8 cellular contexts compared by ENCODE assay signal in the genomic region with DNA sequence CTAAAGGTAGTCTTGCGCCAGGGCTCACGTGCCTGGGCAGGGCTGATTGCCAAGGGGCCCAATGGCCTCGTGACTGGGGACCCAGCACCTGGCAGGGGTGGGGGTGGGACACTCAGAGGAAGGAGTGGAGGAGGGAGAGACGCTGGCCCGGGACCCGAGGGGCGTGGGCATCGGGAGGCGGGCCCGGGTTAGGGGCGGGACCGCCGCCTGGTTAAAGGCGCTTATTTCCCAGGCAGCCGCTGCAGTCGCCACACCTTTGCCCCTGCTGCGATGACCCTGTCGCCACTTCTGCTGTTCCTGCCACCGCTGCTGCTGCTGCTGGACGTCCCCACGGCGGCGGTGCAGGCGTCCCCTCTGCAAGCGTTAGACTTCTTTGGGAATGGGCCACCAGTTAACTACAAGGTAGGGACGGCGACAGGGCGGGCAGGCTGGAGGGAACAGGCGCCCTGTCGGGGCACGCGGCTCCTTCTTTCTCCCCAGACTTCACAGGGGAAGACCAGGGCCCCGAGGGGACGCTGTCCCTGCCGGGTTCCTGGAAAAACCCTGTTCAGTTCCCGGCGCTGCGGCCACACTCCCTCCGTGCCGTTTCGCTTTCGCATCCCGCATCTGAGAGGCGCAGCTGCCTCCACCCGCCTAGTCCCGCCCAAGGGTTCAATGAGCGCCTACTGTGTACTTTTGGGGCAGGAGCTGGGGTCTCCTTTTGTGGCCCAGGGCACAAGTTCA. TPM values are rescaled to one million over a fixed set of nuclear protein-coding genes. Genes with fewer than 3 reads are reported as not detected.
DNase-seq lines count a peak whose midpoint lies in the region; ATAC-seq and TF ChIP-seq lines count a peak whose summit lies in the region.

A gene (plus strand): TSS at position 242 of the 723 bp plus-strand sequence. CDS start 29 bp downstream, at position 271.

- in situ Hi-C loops in ACHN (cut with HindIII; ENCODE audit: low pct_ligation_motif_present, low pct_unique_long_range_greater_than_20kb, low sequenced_read_pairs): no loop called here

- ATAC-seq in GM18505 (IDR thresholded peaks at IDR 0.05; ENCODE audit: unreplicated experiment) (peak; percentile 50), HG03039 (IDR thresholded peaks at IDR 0.05; ENCODE audit: unreplicated experiment) (peak; percentile 37)
- peak; percentile 85 for ATAC-seq in naive thymus-derived CD8-positive, alpha-beta T cell

- peaks cover 4 to 55% (median 16%) of the 10 kb centered on the region in 4 donors for H3K4me1 Mint-ChIP-seq in naive thymus-derived CD8-positive, alpha-beta T cell
- H3K4me1 Mint-ChIP-seq in type B pancreatic cell (ENCODE audit: unreplicated experiment): peaks cover 4% of the 10 kb centered on the region

- no peaks in the 10 kb centered on the region for H3K27me3 ChIP-seq in esophagus squamous epithelium

- DNase-seq in ACHN (peak; percentile 36), NCI-H774 (lab: John Stamatoyannopoulos, UW) (peak; percentile 79), esophagus squamous epithelium (lab: John Stamatoyannopoulos, UW) (peak; percentile 55), type B pancreatic cell (ENCODE audit: extremely low spot score, unreplicated experiment) (no peak)
- DNase-seq in activated CD8-positive, alpha-beta memory T cell treated with anti-CD3 and anti-CD28 coated beads, Interleukin-2, amount 50 U/mL, for 48 hours: peak; percentile 83
- peak in 8 of 10 donors; percentile 41 to 75 (median 53) for DNase-seq in naive thymus-derived CD8-positive, alpha-beta T cell

- peaks cover 7 to 39% (median 14%) of the 10 kb centered on the region in 3 donors for H3K4me1 ChIP-seq in esophagus squamous epithelium

- TF ChIP-seq CTCF in esophagus squamous epithelium (IDR thresholded peaks at IDR 0.05): no peak
- no peak for TF ChIP-seq CTCF in type B pancreatic cell (conservative IDR thresholded peaks at IDR 0.05)

- H3K36me3 ChIP-seq in esophagus squamous epithelium: peaks cover 3 to 27% (median 4%) of the 10 kb centered on the region in 3 donors

- WGBS in esophagus squamous epithelium, 2 donors: 0% methylated on average over 1 of the region's 47 CpGs; no CpG with 5 or more reads in 1 of the 2 donors

- H3K27ac Mint-ChIP-seq in naive thymus-derived CD8-positive, alpha-beta T cell: peak within 1 kb of the TSS; percentile 44 to 91 (median 78)
- H3K27ac Mint-ChIP-seq in type B pancreatic cell: peak within 1 kb of the TSS; percentile 43

- POLR2A ChIA-PET in naive thymus-derived CD8-positive, alpha-beta T cell (lab: Charles Lee): interaction anchor here (0.7 to 1.3 kb wide), 3 partner anchors 8 to 165 kb away, joined by 3 to 9 read pairs (median 3); no protein-coding TSS in a partner anchor

- no peaks in the 10 kb centered on the region for H3K27me3 Mint-ChIP-seq in naive thymus-derived CD8-positive, alpha-beta T cell
- peaks cover 29% of the 10 kb centered on the region for H3K27me3 Mint-ChIP-seq in type B pancreatic cell

- peak within 1 kb of the TSS; percentile 60 to 74 (median 66) for H3K4me3 ChIP-seq in esophagus squamous epithelium

- peak within 1 kb of the TSS; percentile 67 to 80 (median 72) for H3K27ac ChIP-seq in esophagus squamous epithelium

- H3K36me3 Mint-ChIP-seq in naive thymus-derived CD8-positive, alpha-beta T cell: peaks cover 0 to 11% (median 0%) of the 10 kb centered on the region in 3 donors
- peaks cover 3% of the 10 kb centered on the region for H3K36me3 Mint-ChIP-seq in type B pancreatic cell

- H3K9me3 ChIP-seq in esophagus squamous epithelium: no peaks in the 10 kb centered on the region

- TF ChIP-seq POLR2A in GM18505 (IDR thresholded peaks at IDR 0.05; ENCODE audit: borderline replicate concordance, extremely low read depth, insufficient read depth, insufficient read length) (peak; percentile 99), esophagus squamous epithelium (IDR thresholded peaks at IDR 0.05) (peak in 2 of 4 donors; percentile 64 to 85)

- intact Hi-C loops in esophagus squamous epithelium (cut with DNase I): no loop called here

- H3K9me3 Mint-ChIP-seq in naive thymus-derived CD8-positive, alpha-beta T cell: no peaks in the 10 kb centered on the region
- no peaks in the 10 kb centered on the region for H3K9me3 Mint-ChIP-seq in type B pancreatic cell

- H3K4me3 Mint-ChIP-seq in naive thymus-derived CD8-positive, alpha-beta T cell: peak within 1 kb of the TSS; percentile 85 to 93 (median 89)
- H3K4me3 Mint-ChIP-seq in type B pancreatic cell: peak within 1 kb of the TSS; percentile 80

RNA-seq across cellular contexts. Expression of the gene that starts here (rescaled TPM):
- total RNA-seq in esophagus squamous epithelium: 10 to 100 TPM; 11.3 to 90.5 (median 25.7) TPM
- 10 to 100 TPM; 13.7 to 15.3 TPM for total RNA-seq in naive thymus-derived CD8-positive, alpha-beta T cell
- polyA plus RNA-seq in naive thymus-derived CD8-positive, alpha-beta T cell: 1 to 10 TPM; 3.3 to 7.1 (median 5.4) TPM
- 20.2 and 22.8 TPM in 2 replicates for total RNA-seq in type B pancreatic cell (ENCODE audit: low replicate concordance)
